Comparison of ENCODE assay signal across 8 cellular contexts in the genomic region with DNA sequence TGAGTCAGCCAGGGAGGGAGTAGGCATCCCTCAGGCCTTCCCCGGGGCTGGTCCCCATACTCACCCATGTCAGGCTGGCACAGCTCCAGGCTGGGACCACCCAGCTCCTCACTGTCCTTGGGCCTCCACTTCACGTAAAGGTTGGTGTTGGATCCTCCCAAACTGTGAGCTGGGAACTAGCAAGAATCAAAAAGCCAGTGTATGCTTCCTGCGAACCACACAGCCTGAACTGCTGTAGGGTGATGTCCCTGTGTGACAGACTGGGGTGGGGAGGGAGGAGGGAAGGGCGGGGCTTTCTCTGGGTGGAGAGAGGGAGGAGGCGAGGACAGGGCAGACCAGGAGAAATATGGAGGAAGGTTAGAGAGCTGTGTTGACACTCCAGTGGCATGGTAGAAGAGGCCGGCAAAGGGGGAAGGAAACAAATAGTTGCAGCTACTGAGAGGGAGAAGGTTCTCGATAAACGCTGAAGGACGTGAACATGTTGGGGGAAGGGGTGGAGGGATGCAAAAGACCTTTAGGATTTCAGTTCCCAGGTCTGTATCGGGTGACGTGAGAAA. TPM values are rescaled to one million over a fixed set of nuclear protein-coding genes. Genes with fewer than 3 reads are reported as not detected.
DNase-seq lines count a peak whose midpoint lies in the region; ATAC-seq and TF ChIP-seq lines count a peak whose summit lies in the region.

No MANE protein-coding gene starts in this region.

- no CpG with 5 or more reads among the region's 11 CpGs for WGBS in mesendoderm (ENCODE audit: extremely low coverage, insufficient coverage, low lambda C conversion rate)

- H3K4ac ChIP-seq in mesendoderm (ENCODE audit: low read depth, low read length) = no peak overlapping the region

- peak; percentile 41 for ATAC-seq in GM19372 (IDR thresholded peaks at IDR 0.05; ENCODE audit: low read depth, unreplicated experiment)
- ATAC-seq in HG03521 (IDR thresholded peaks at IDR 0.05; ENCODE audit: unreplicated experiment) = peak; percentile 34
- ATAC-seq in activated CD8-positive, alpha-beta T cell treated with anti-CD3 and anti-CD28 coated beads, Interleukin-2, amount 10 ng/mL, durations not matched to agents 7 days and 5 days = peak; percentile 76

- no peaks in the 10 kb centered on the region for H3K27me3 ChIP-seq in effector memory CD4-positive, alpha-beta T cell (replicated peaks; ENCODE audit: control insufficient read depth, insufficient read depth, low read length, poor library complexity, severe bottlenecking)
- H3K27me3 ChIP-seq in mesendoderm (ENCODE audit: insufficient read depth, low read length, poor library complexity) = no peaks in the 10 kb centered on the region

- H3K79me1 ChIP-seq in mesendoderm (ENCODE audit: low read length) = peaks cover 10% of the 10 kb centered on the region

- peak overlapping the region; percentile 75 for H3K9ac ChIP-seq in mesendoderm (ENCODE audit: low read length)

- H3K4me1 ChIP-seq in effector memory CD4-positive, alpha-beta T cell (ENCODE audit: control insufficient read depth, insufficient read depth, low read length, poor library complexity, severe bottlenecking) = peaks cover 46% of the 10 kb centered on the region
- H3K4me1 ChIP-seq in mesendoderm (ENCODE audit: control insufficient read depth, low read depth, low read length) = peaks cover 17% of the 10 kb centered on the region

- CTCF ChIA-PET in activated CD8-positive, alpha-beta T cell treated with anti-CD3 and anti-CD28 coated beads, Interleukin-2, amount 10 ng/mL, durations not matched to agents 7 days and 5 days (lab: Charles Lee) = interaction anchor here (0.7 to 4.0 kb wide), 44 partner anchors 9 to 509 kb away, joined by 3 to 50 read pairs (median 6); partner anchors contain the start of genes ATP5F1B, ESYT1, NACA and PTGES3

- H3K27ac Mint-ChIP-seq in activated CD8-positive, alpha-beta T cell treated with anti-CD3 and anti-CD28 coated beads, Interleukin-2, amount 10 ng/mL, durations not matched to agents 7 days and 5 days = peak overlapping the region; percentile 93

- no peak overlapping the region for H3K23ac ChIP-seq in mesendoderm (ENCODE audit: low read length)

- H3K4me2 ChIP-seq in mesendoderm (ENCODE audit: low read length) = peak overlapping the region; percentile 83

- H2BK120ac ChIP-seq in mesendoderm (ENCODE audit: low read depth, low read length) = no peak overlapping the region

- H4K8ac ChIP-seq in mesendoderm (ENCODE audit: low read depth, low read length) = no peak overlapping the region

- H3K27me3 Mint-ChIP-seq in activated CD8-positive, alpha-beta T cell treated with anti-CD3 and anti-CD28 coated beads, Interleukin-2, amount 10 ng/mL, durations not matched to agents 7 days and 5 days (ENCODE audit: low read depth) = no peaks in the 10 kb centered on the region

- H3K27ac ChIP-seq in C4-2B = peak overlapping the region; percentile 90
- peak overlapping the region; percentile 82 for H3K27ac ChIP-seq in effector memory CD4-positive, alpha-beta T cell (ENCODE audit: insufficient read depth, low read length, poor library complexity, severe bottlenecking)
- peak overlapping the region; percentile 65 for H3K27ac ChIP-seq in mesendoderm (ENCODE audit: low read depth, low read length)

- TF ChIP-seq CTCF in C4-2B (conservative IDR thresholded peaks at IDR 0.05) = no peak

- H3K18ac ChIP-seq in mesendoderm (ENCODE audit: low read length) = no peak overlapping the region

- H2BK5ac ChIP-seq in mesendoderm (ENCODE audit: low read length) = peak overlapping the region; percentile 58

- DNase-seq in NCI-H82 treated with DMSO at 0.1 percent for 48 hours (lab: John Stamatoyannopoulos, UW; ENCODE audit: unreplicated experiment) (peak; percentile 69), mesendoderm (peak; percentile 93)
- peak; percentile 93 for DNase-seq in activated CD8-positive, alpha-beta T cell treated with anti-CD3 and anti-CD28 coated beads, Interleukin-2, amount 10 ng/mL, durations not matched to agents 7 days and 5 days
- DNase-seq in effector memory CD4-positive, alpha-beta T cell = peak; percentile 67 to 78 (median 77)
- DNase-seq in stimulated activated CD8-positive, alpha-beta memory T cell treated with anti-CD3 and anti-CD28 coated beads, Interleukin-15, amount 100 ng/mL, for 24 hours (ENCODE audit: low read depth) = peak; percentile 43

- no peaks in the 10 kb centered on the region for H3K9me3 ChIP-seq in effector memory CD4-positive, alpha-beta T cell (ENCODE audit: control insufficient read depth, low read length)

- no peak overlapping the region for H2BK15ac ChIP-seq in mesendoderm (replicated peaks; ENCODE audit: low read depth)

- H3K9me3 Mint-ChIP-seq in activated CD8-positive, alpha-beta T cell treated with anti-CD3 and anti-CD28 coated beads, Interleukin-2, amount 10 ng/mL, durations not matched to agents 7 days and 5 days (ENCODE audit: insufficient read depth) = no peaks in the 10 kb centered on the region

- peaks cover 34% of the 10 kb centered on the region for H3K36me3 Mint-ChIP-seq in activated CD8-positive, alpha-beta T cell treated with anti-CD3 and anti-CD28 coated beads, Interleukin-2, amount 10 ng/mL, durations not matched to agents 7 days and 5 days (ENCODE audit: low read depth)

- H3K4me1 Mint-ChIP-seq in activated CD8-positive, alpha-beta T cell treated with anti-CD3 and anti-CD28 coated beads, Interleukin-2, amount 10 ng/mL, durations not matched to agents 7 days and 5 days (ENCODE audit: low read depth) = peaks cover 69% of the 10 kb centered on the region

- no peak overlapping the region for H4K5ac ChIP-seq in mesendoderm (ENCODE audit: low read length)

- H3K4me3 Mint-ChIP-seq in activated CD8-positive, alpha-beta T cell treated with anti-CD3 and anti-CD28 coated beads, Interleukin-2, amount 10 ng/mL, durations not matched to agents 7 days and 5 days = peak overlapping the region; percentile 88

- POLR2A ChIA-PET in activated CD8-positive, alpha-beta T cell treated with anti-CD3 and anti-CD28 coated beads, Interleukin-2, amount 10 ng/mL, durations not matched to agents 7 days and 5 days (lab: Charles Lee) = interaction anchor here (0.6 to 3.7 kb wide), 15 partner anchors 8 to 443 kb away, joined by 3 to 49 read pairs (median 4); partner anchors contain the start of genes ATP5F1B, NACA and PTGES3

- H3K36me3 ChIP-seq in effector memory CD4-positive, alpha-beta T cell (ENCODE audit: control insufficient read depth, insufficient read depth, low read length) = peaks cover 38% of the 10 kb centered on the region
- H3K36me3 ChIP-seq in mesendoderm (ENCODE audit: control insufficient read depth, insufficient read depth, low read length) = peaks cover 11% of the 10 kb centered on the region

- peak overlapping the region; percentile 91 for H3K56ac ChIP-seq in mesendoderm (ENCODE audit: low read length)

- H2AK5ac ChIP-seq in mesendoderm (ENCODE audit: low read length) = no peak overlapping the region

- peak overlapping the region; percentile 64 for H3K4me3 ChIP-seq in effector memory CD4-positive, alpha-beta T cell (ENCODE audit: insufficient read depth, low read depth, low read length, poor library complexity, severe bottlenecking)
- H3K4me3 ChIP-seq in mesendoderm (ENCODE audit: low read length) = peak overlapping the region; percentile 10

- H3K79me2 ChIP-seq in mesendoderm (ENCODE audit: control insufficient read depth, insufficient read depth, low read length) = peaks cover 3% of the 10 kb centered on the region

RNA-seq across cellular contexts. Expression of gene BAZ2A, which starts 6.1 kb away (rescaled TPM):
- total RNA-seq in activated CD8-positive, alpha-beta T cell treated with anti-CD3 and anti-CD28 coated beads, Interleukin-2, amount 10 ng/mL, durations not matched to agents 7 days and 5 days = 10 to 100 TPM; 92.2 to 96.0 TPM
- polyA plus RNA-seq in mesendoderm (2013, experiment 1 of 2) = 66.2 TPM
- polyA plus RNA-seq in mesendoderm (2013, experiment 2 of 2) = 68.8 TPM

RNA-seq across cellular contexts. Expression of gene ATP5F1B, which starts 9.6 kb away (rescaled TPM):
- 100 to 1,000 TPM; 669 to 680 TPM for total RNA-seq in activated CD8-positive, alpha-beta T cell treated with anti-CD3 and anti-CD28 coated beads, Interleukin-2, amount 10 ng/mL, durations not matched to agents 7 days and 5 days
- 707 TPM for polyA plus RNA-seq in mesendoderm (2013, experiment 1 of 2)
- 706 TPM for polyA plus RNA-seq in mesendoderm (2013, experiment 2 of 2)

RNA-seq across cellular contexts. Expression of gene PTGES3, which starts 51.9 kb away (rescaled TPM):
- 100 to 1,000 TPM; 273 to 290 TPM for total RNA-seq in activated CD8-positive, alpha-beta T cell treated with anti-CD3 and anti-CD28 coated beads, Interleukin-2, amount 10 ng/mL, durations not matched to agents 7 days and 5 days
- 469 TPM for polyA plus RNA-seq in mesendoderm (2013, experiment 1 of 2)
- polyA plus RNA-seq in mesendoderm (2013, experiment 2 of 2) = 463 TPM

Comparison
In these comparisons a context has a peak if more than half of its experiments do, and no peak if none do; other contexts are left out.
1. Peak in every context shown above with its lines: DNase-seq, ATAC-seq, H3K4me3 ChIP-seq and H3K27ac ChIP-seq.
2. DNase-seq: peak in every context shown above with its lines; median percentile 93 in activated CD8-positive, alpha-beta T cell treated with anti-CD3 and anti-CD28 coated beads, Interleukin-2, amount 10 ng/mL, durations not matched to agents 7 days and 5 days; 93 in mesendoderm; 77 in effector memory CD4-positive, alpha-beta T cell; 69 in NCI-H82 treated with DMSO at 0.1 percent for 48 hours; 43 in stimulated activated CD8-positive, alpha-beta memory T cell treated with anti-CD3 and anti-CD28 coated beads, Interleukin-15, amount 100 ng/mL, for 24 hours.